1 cellular context compared by ENCODE assay signal in genomic region chr14:80381964-80382363, GRCh38.
TF ChIP-seq lines count a peak whose summit lies in the region.

No MANE protein-coding gene starts in this region.

TF ChIP-seq in IMR-90, 13 proteins besides CTCF, POLR2A, EP300 and RAD21 (continued from another document):
- no peak for TF ChIP-seq RCOR1 (IDR thresholded peaks at IDR 0.05; ENCODE audit: insufficient replicate concordance, low read length)
